ENCODE assay signal across 18 cellular contexts in the genomic region with DNA sequence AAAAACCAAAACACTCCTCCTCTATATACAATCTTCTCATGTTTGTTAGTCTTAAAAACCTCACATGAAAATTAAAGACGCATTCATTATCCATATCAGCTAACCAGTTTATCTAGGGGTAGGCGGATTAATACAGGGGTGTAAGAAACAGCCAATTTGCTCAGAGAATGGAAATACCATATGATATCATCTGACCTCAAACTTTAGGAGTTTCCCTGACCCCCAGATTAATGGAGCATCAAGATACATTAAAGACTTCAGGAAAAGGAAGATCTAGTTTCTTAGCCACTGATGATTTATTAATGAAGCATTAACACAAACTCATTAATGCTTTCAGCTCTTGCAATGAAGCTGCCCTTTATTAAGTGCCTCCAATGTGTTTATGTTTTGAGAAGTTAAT.
"Had no signal": no experiment of that assay in that cellular context is flagged by ENCODE, and none has a peak within 500 bp of the region (broad histone marks: within the 10 kb centered on the region; RNA-seq: fewer than 3 reads in every experiment).

No MANE protein-coding gene starts in this region.

- H3K9me3 Mint-ChIP-seq: activated CD4-positive, alpha-beta T cell treated with anti-CD3 and anti-CD28 coated beads, Interleukin-2, amount 10 ng/mL, durations not matched to agents 7 days and 5 days; mesothelial cell of epicardium had no signal

- H2AFZ ChIP-seq: parathyroid adenoma had no signal

- DNase-seq: activated CD4-positive, alpha-beta T cell treated with anti-CD3 and anti-CD28 coated beads, Interleukin-2, amount 10 ng/mL, durations not matched to agents 7 days and 5 days; activated effector memory CD4-positive, alpha-beta T cell treated with anti-CD3 and anti-CD28 coated beads, Interleukin-2, amount 50 U/mL, for 16 hours; activated naive CD8-positive, alpha-beta T cell treated with anti-CD3 and anti-CD28 coated beads, Interleukin-2, amount 10 ng/mL, durations not matched to agents 7 days and 5 days; activated T-cell treated with anti-CD3 and anti-CD28 coated beads, Interleukin-2, amount 50 U/mL, for 1 hour; anterior cingulate cortex; cortex of kidney; effector memory CD4-positive, alpha-beta T cell; foreskin melanocyte; head of caudate nucleus; lower lobe of right lung; stimulated activated CD4-positive, alpha-beta T cell treated with anti-CD3 and anti-CD28 coated beads, Interleukin-12 subunit alpha, Interleukin-12 subunit beta, amount 100 ng/mL, for 4 hours; stimulated activated CD4-positive, alpha-beta T cell treated with anti-CD3 and anti-CD28 coated beads, Interleukin-2, amount 100 ng/mL, for 24 hours; stomach; T-helper 17 cell; upper lobe of right lung had no signal

- ATAC-seq: lower lobe of right lung, T-helper 17 cell, upper lobe of right lung had no signal

- H3K36me3 ChIP-seq: lower lobe of right lung, stomach, thoracic aorta, upper lobe of right lung had no signal

- H3K9ac ChIP-seq: parathyroid adenoma had no signal

- H3K4me3 Mint-ChIP-seq: activated CD4-positive, alpha-beta T cell treated with anti-CD3 and anti-CD28 coated beads, Interleukin-2, amount 10 ng/mL, durations not matched to agents 7 days and 5 days; activated naive CD8-positive, alpha-beta T cell treated with anti-CD3 and anti-CD28 coated beads, Interleukin-2, amount 10 ng/mL, durations not matched to agents 7 days and 5 days; mesothelial cell of epicardium; T-helper 17 cell had no signal

- H3K27ac ChIP-seq: lower lobe of right lung, parathyroid adenoma, thoracic aorta, upper lobe of right lung had no signal

- H3K27me3 Mint-ChIP-seq: activated CD4-positive, alpha-beta T cell treated with anti-CD3 and anti-CD28 coated beads, Interleukin-2, amount 10 ng/mL, durations not matched to agents 7 days and 5 days; activated naive CD8-positive, alpha-beta T cell treated with anti-CD3 and anti-CD28 coated beads, Interleukin-2, amount 10 ng/mL, durations not matched to agents 7 days and 5 days; T-helper 17 cell had no signal

- H3K4me1 ChIP-seq: parathyroid adenoma had no signal

- H3K27me3 ChIP-seq: stomach, upper lobe of right lung had no signal

- H3K9me3 ChIP-seq: lower lobe of right lung, stomach, thoracic aorta, upper lobe of right lung had no signal

- H3K4me3 ChIP-seq: lower lobe of right lung, stomach, thoracic aorta, upper lobe of right lung had no signal

- H3K27ac Mint-ChIP-seq: activated naive CD8-positive, alpha-beta T cell treated with anti-CD3 and anti-CD28 coated beads, Interleukin-2, amount 10 ng/mL, durations not matched to agents 7 days and 5 days; mesothelial cell of epicardium had no signal
